ENCODE assay signal across 18 cellular contexts in the genomic region with DNA sequence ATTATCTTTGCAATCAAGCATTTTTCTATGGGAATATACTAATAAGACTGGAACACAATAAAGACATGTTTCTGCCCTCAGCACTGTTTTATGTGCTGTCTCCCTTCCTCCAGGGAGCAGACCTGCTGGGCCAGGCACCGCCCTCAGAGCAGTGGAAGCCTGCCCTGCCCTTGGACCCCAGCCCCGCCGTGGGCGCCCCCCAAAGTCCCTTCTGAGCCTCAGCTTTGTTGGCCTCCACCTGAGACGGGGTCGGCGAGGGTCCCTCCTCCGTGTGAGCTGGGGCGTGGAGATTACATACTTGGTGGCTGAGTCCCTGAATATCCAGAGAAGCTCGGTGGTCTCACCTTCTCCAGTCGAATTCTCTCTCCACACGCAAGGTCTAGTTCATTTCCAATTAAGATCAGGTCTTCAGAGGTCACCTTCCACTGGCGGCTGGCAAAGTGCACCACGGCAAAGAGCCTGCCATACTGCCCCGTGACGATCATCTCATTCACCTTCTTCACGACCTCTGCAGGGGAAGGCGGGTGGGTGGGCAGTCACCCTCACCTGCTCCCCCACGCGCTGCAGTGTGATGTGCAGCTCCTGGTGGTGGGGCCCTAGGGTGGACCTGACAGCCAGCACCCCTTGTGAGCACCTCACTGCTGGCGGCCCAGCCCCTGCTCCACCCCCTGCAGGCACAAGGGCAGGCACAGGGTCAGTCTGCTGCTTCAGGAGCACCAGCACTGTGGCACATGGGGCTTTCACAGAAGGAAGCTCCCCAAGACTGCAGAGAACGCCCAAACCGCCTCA. TPM values are rescaled to one million over a fixed set of nuclear protein-coding genes. Genes with fewer than 3 reads are reported as not detected.
DNase-seq lines count a peak whose midpoint lies in the region; ATAC-seq, FAIRE-seq and TF ChIP-seq lines count a peak whose summit lies in the region.
"Had no signal": no experiment of that assay in that cellular context is flagged by ENCODE, and none has a peak within 500 bp of the region (broad histone marks: within the 10 kb centered on the region; RNA-seq: fewer than 3 reads in every experiment).

No MANE protein-coding gene starts in this region.

- no peak for FAIRE-seq in H54 (lab: Jason Lieb, UNC)
- FAIRE-seq: D721Med, G401.6, GM12892 had no signal

- WGBS in testis, 2 donors: 90 to 93% methylated on average over 19 to 23 of the region's 23 CpGs

- peaks cover 5% of the 10 kb centered on the region for H3K4me1 ChIP-seq in testis

- H3K27me3 ChIP-seq in testis: no peaks in the 10 kb centered on the region

- DNase-seq in Right ventricle myocardium superior (no peak), cardiac septum (ENCODE audit: low spot score) (no peak), left ventricle myocardium superior (peak; percentile 38), mesenteric fat pad (ENCODE audit: low spot score) (peak; percentile 85), H54 (ENCODE audit: insufficient read length, low spot score) (no peak), D341Med (ENCODE audit: low spot score) (no peak), testis (no peak)
- DNase-seq: ACHN; C1 segment of cervical spinal cord; CD4-positive, alpha-beta T cell; DMS153; DMS79 treated with DMSO at 0.1 percent for 48 hours; EL; H9 had no signal

- no peak overlapping the region for H3K27ac ChIP-seq in testis

- H3K36me3 ChIP-seq in testis (ENCODE audit: low read depth, missing control alignments): no peaks in the 10 kb centered on the region

- H3K9me3 ChIP-seq in testis: no peaks in the 10 kb centered on the region

- no peak for TF ChIP-seq POLR2A in H54 (IDR thresholded peaks at IDR 0.05; ENCODE audit: low read depth, low read length)
- TF ChIP-seq POLR2A in testis (IDR thresholded peaks at IDR 0.05): no peak

- TF ChIP-seq CTCF in testis (IDR thresholded peaks at IDR 0.05): no peak

- peak; percentile 66 for ATAC-seq in Right ventricle myocardium superior (ENCODE audit: poor library complexity)
- peak; percentile 48 for ATAC-seq in left ventricle myocardium superior
- ATAC-seq: GM23338 had no signal

- H3K4me3 ChIP-seq in testis: no peak overlapping the region
- H3K4me3 ChIP-seq: GM23338 had no signal

- intact Hi-C loops in Right ventricle myocardium superior (cut with DNase I): no loop called here
- intact Hi-C loops in cardiac septum (cut with DNase I): no loop called here
- intact Hi-C loops in left ventricle myocardium superior (cut with micrococcal nuclease): no loop called here
- intact Hi-C loops in testis (cut with DNase I; ENCODE audit: low total_unique reads): no loop called here

RNA-seq across cellular contexts. Expression of gene MRPL21, which starts 7.3 kb away (rescaled TPM):
- total RNA-seq in Right ventricle myocardium superior: 124 TPM
- 58.0 TPM for total RNA-seq in cardiac septum
- total RNA-seq in left ventricle myocardium superior: 106 TPM
- 41.9 TPM for total RNA-seq in mesenteric fat pad
- 10 to 100 TPM; 43.2 to 45.0 TPM for total RNA-seq in testis
- 96.2 TPM for polyA plus RNA-seq in testis (ENCODE audit: insufficient read depth, low read depth, low replicate concordance)

RNA-seq across cellular contexts. Expression of gene IGHMBP2, which starts 7.3 kb away (rescaled TPM):
- total RNA-seq in Right ventricle myocardium superior (13.5 TPM), cardiac septum (12.3 TPM), left ventricle myocardium superior (14.7 TPM), mesenteric fat pad (16.7 TPM), testis (10 to 100 TPM; 42.6 to 47.1 TPM)
- 68.9 TPM for polyA plus RNA-seq in testis (ENCODE audit: insufficient read depth, low read depth, low replicate concordance)

RNA-seq across cellular contexts. Expression of gene CPT1A, which starts 54.6 kb away (rescaled TPM):
- total RNA-seq in Right ventricle myocardium superior: 77.1 TPM
- total RNA-seq in cardiac septum: 37.6 TPM
- total RNA-seq in left ventricle myocardium superior: 81.7 TPM
- total RNA-seq in mesenteric fat pad: 51.9 TPM
- 10 to 100 TPM; 49.1 to 58.5 TPM for total RNA-seq in testis
- polyA plus RNA-seq in testis (ENCODE audit: insufficient read depth, low read depth, low replicate concordance): 39.2 TPM

Comparison
In these comparisons a context has a peak if more than half of its experiments do, and no peak if none do; other contexts are left out.
1. DNase-seq: peak in left ventricle myocardium superior (single experiment) and mesenteric fat pad (single experiment); none in Right ventricle myocardium superior (single experiment), cardiac septum (single experiment), H54 (single experiment), D341Med (single experiment) and testis (single experiment).